15 cellular contexts compared by ENCODE assay signal in genomic region chr2:201057089-201057499, GRCh38. TPM values are rescaled to one million over a fixed set of nuclear protein-coding genes. Genes with fewer than 3 reads are reported as not detected.
DNase-seq lines count a peak whose midpoint lies in the region; ATAC-seq, FAIRE-seq and TF ChIP-seq lines count a peak whose summit lies in the region.
"Had no signal": no experiment of that assay in that cellular context is flagged by ENCODE, and none has a peak within 500 bp of the region (broad histone marks: within the 10 kb centered on the region; RNA-seq: fewer than 3 reads in every experiment).

No MANE protein-coding gene starts in this region.

- H3K4me3 ChIP-seq in cardiac fibroblast (replicated peaks in 1 of 2; ENCODE audit: low read depth in 2 of 2, low read length in 2 of 2) (no peak overlapping the region), HepG2 (replicated peaks in 1 of 3; ENCODE audit: insufficient read depth in 1 of 3, low read depth in 2 of 3, low read length in 3 of 3) (no peak overlapping the region; a peak in 1 of 6 replicates)
- H3K4me3 ChIP-seq: Peyer's patch, prostate gland had no signal

- H3K27me3 ChIP-seq in HepG2 (ENCODE audit: control insufficient read depth in 1 of 2, insufficient read depth in 2 of 2, low read length in 2 of 2): no peaks in the 10 kb centered on the region
- H3K27me3 ChIP-seq: Peyer's patch had no signal

- no peak for TF ChIP-seq CTCF in natural killer cell (IDR thresholded peaks at IDR 0.05)
- TF ChIP-seq CTCF in cardiac fibroblast (IDR thresholded peaks at IDR 0.05; ENCODE audit: low read depth, low read length): no peak
- no peak for TF ChIP-seq CTCF in HepG2 (CRISPR knock-in tag; IDR thresholded peaks at IDR 0.05)

- H3K27ac ChIP-seq in HepG2 (ENCODE audit: extremely low read length, insufficient read depth, low read length): peak overlapping the region; percentile 68
- H3K27ac ChIP-seq: prostate gland had no signal

- no peak overlapping the region for H3K4me3 Mint-ChIP-seq in natural killer cell
- no peak overlapping the region for H3K4me3 Mint-ChIP-seq in natural killer cell treated with Interleukin-12 subunit alpha and Interleukin-12 subunit beta and Interleukin-15 and Interleukin-18, amount 100 ng/mL, for 72 hours
- H3K4me3 Mint-ChIP-seq in naive thymus-derived CD8-positive, alpha-beta T cell: no peak overlapping the region
- H3K4me3 Mint-ChIP-seq: brain; T-helper 1 cell treated with Interleukin-12 subunit alpha and Interleukin-12 subunit beta and Interleukin-4 antibody, amounts not matched to agents 30 μg/mL and 1 μg/mL, for 36 hours had no signal

- peaks cover 38 to 42% of the 10 kb centered on the region in 2 donors for H3K4me1 Mint-ChIP-seq in natural killer cell
- peaks cover 30 to 35% of the 10 kb centered on the region in 2 donors for H3K4me1 Mint-ChIP-seq in natural killer cell treated with Interleukin-12 subunit alpha and Interleukin-12 subunit beta and Interleukin-15 and Interleukin-18, amount 100 ng/mL, for 72 hours (ENCODE audit: low read depth in 2 of 2)
- H3K4me1 Mint-ChIP-seq in naive thymus-derived CD8-positive, alpha-beta T cell: peaks cover 22 to 49% (median 44%) of the 10 kb centered on the region in 4 donors

- DNase-seq in natural killer cell (no peak), cardiac fibroblast (ENCODE audit: low read depth in 2 of 2) (peak; percentile 33 to 37), HepG2 (ENCODE audit: low spot score) (peak; percentile 32), superior temporal gyrus (ENCODE audit: extremely low spot score) (peak; percentile 29), cortex of kidney (lab: John Stamatoyannopoulos, UW) (no peak), kidney tubule cell (ENCODE audit: low spot score) (no peak)
- DNase-seq in natural killer cell treated with Interleukin-12 subunit alpha and Interleukin-12 subunit beta and Interleukin-15 and Interleukin-18, amount 100 ng/mL, for 72 hours (ENCODE audit: low spot score): no peak
- DNase-seq in naive thymus-derived CD8-positive, alpha-beta T cell: no peak
- DNase-seq: NCI-H187 treated with DMSO at 0.1 percent for 48 hours; NCI-H69; stimulated activated CD4-positive, alpha-beta T cell treated with anti-CD3 and anti-CD28 coated beads, Interleukin-2, amount 100 ng/mL, for 24 hours had no signal

- FAIRE-seq in HepG2 (lab: Jason Lieb, UNC): no peak

- H3K9ac ChIP-seq in HepG2 (ENCODE audit: insufficient read depth, low read depth, low read length): no peak overlapping the region

- in situ Hi-C loops in HepG2 (cut with HindIII; ENCODE audit: extremely low pct_ligation_motif_present, low pct_unique_long_range_greater_than_20kb): loop anchor here (5.0 kb wide), 1 partner anchor 50 kb away; no protein-coding TSS in a partner anchor

- TF ChIP-seq RAD21 in HepG2 (CRISPR knock-in tag; IDR thresholded peaks at IDR 0.05): no peak

- CTCF ChIA-PET in HepG2 (lab: Yijun Ruan, JAX; ENCODE audit: low intra/inter-chr PET ratio, low total read pairs): no interaction called here

- TF ChIP-seq POLR2A in HepG2 (IDR thresholded peaks at IDR 0.05; ENCODE audit: insufficient read depth in 1 of 2, low read depth in 2 of 2, low read length in 2 of 2): no peak

- H3K4me2 ChIP-seq in HepG2 (ENCODE audit: low read depth, low read length): peak overlapping the region; percentile 57; the same call in 1 of the 2 replicates

- no peaks in the 10 kb centered on the region for H3K27me3 Mint-ChIP-seq in natural killer cell (ENCODE audit: low read depth in 2 of 2)
- H3K27me3 Mint-ChIP-seq in natural killer cell treated with Interleukin-12 subunit alpha and Interleukin-12 subunit beta and Interleukin-15 and Interleukin-18, amount 100 ng/mL, for 72 hours: no peaks in the 10 kb centered on the region
- H3K27me3 Mint-ChIP-seq in naive thymus-derived CD8-positive, alpha-beta T cell: no peaks in the 10 kb centered on the region
- H3K27me3 Mint-ChIP-seq: brain had no signal

- 62% methylated on average over 2 of the region's 2 CpGs for WGBS in HepG2 (ENCODE audit: low lambda C conversion rate)

- H2AFZ ChIP-seq in HepG2 (ENCODE audit: low read length): no peak overlapping the region

- BruUV-seq in HepG2 (replicated peaks; lab: Mats Ljungman, UMichigan): no TSS peak

- no peaks in the 10 kb centered on the region for H3K36me3 Mint-ChIP-seq in natural killer cell
- H3K36me3 Mint-ChIP-seq in natural killer cell treated with Interleukin-12 subunit alpha and Interleukin-12 subunit beta and Interleukin-15 and Interleukin-18, amount 100 ng/mL, for 72 hours: no peaks in the 10 kb centered on the region
- H3K36me3 Mint-ChIP-seq in naive thymus-derived CD8-positive, alpha-beta T cell: peaks cover 0 to 59% (median 2%) of the 10 kb centered on the region in 3 donors

- ATAC-seq in natural killer cell (no peak), HepG2 (no peak)
- ATAC-seq in natural killer cell treated with Interleukin-12 subunit alpha and Interleukin-12 subunit beta and Interleukin-15 and Interleukin-18, amount 100 ng/mL, for 72 hours: no peak
- ATAC-seq in naive thymus-derived CD8-positive, alpha-beta T cell: no peak

- peak overlapping the region; percentile 12 to 15 for H3K27ac Mint-ChIP-seq in natural killer cell
- H3K27ac Mint-ChIP-seq in natural killer cell treated with Interleukin-12 subunit alpha and Interleukin-12 subunit beta and Interleukin-15 and Interleukin-18, amount 100 ng/mL, for 72 hours: peak overlapping the region in 1 of 2 donors; percentile 30
- H3K27ac Mint-ChIP-seq in naive thymus-derived CD8-positive, alpha-beta T cell: peak overlapping the region in 4 of 10 donors; percentile 9 to 86 (median 30)
- H3K27ac Mint-ChIP-seq: T-helper 1 cell treated with Interleukin-12 subunit alpha and Interleukin-12 subunit beta and Interleukin-4 antibody, amounts not matched to agents 30 μg/mL and 1 μg/mL, for 36 hours had no signal

- no peaks in the 10 kb centered on the region for H3K9me3 ChIP-seq in HepG2 (ENCODE audit: low read length)
- H3K9me3 ChIP-seq: Peyer's patch, prostate gland had no signal

- intact Hi-C loops in natural killer cell (cut with micrococcal nuclease): no loop called here
- intact Hi-C loops in HepG2 (cut with micrococcal nuclease; ENCODE audit: unreplicated experiment): loop anchor here (1.0 to 2.0 kb wide), 2 partner anchors 12 to 50 kb away; no protein-coding TSS in a partner anchor

- H3K9me3 Mint-ChIP-seq in natural killer cell: no peaks in the 10 kb centered on the region
- H3K9me3 Mint-ChIP-seq in natural killer cell treated with Interleukin-12 subunit alpha and Interleukin-12 subunit beta and Interleukin-15 and Interleukin-18, amount 100 ng/mL, for 72 hours: no peaks in the 10 kb centered on the region
- H3K9me3 Mint-ChIP-seq in naive thymus-derived CD8-positive, alpha-beta T cell: no peaks in the 10 kb centered on the region
- H3K9me3 Mint-ChIP-seq: brain; T-helper 1 cell treated with Interleukin-12 subunit alpha and Interleukin-12 subunit beta and Interleukin-4 antibody, amounts not matched to agents 30 μg/mL and 1 μg/mL, for 36 hours had no signal

- POLR2A ChIA-PET in HepG2 (lab: Yijun Ruan, JAX): interaction anchor here (0.7 to 1.5 kb wide), 5 partner anchors 11 to 97 kb away, joined by 3 to 6 read pairs (median 3); partner anchors contain the start of gene ORC2
- POLR2A ChIA-PET in naive thymus-derived CD8-positive, alpha-beta T cell (lab: Charles Lee): interaction anchor here (0.6 to 0.9 kb wide), 2 partner anchors 16 to 24 kb away, joined by 3 to 4 read pairs; no protein-coding TSS in a partner anchor

- peaks cover 59% of the 10 kb centered on the region for H3K79me2 ChIP-seq in HepG2 (ENCODE audit: insufficient read depth, low read length)

- TF ChIP-seq EP300 in HepG2 (IDR thresholded peaks at IDR 0.05; ENCODE audit: low read depth in 2 of 2, low read length in 2 of 2) (no peak), HepG2 (CRISPR knock-in tag; IDR thresholded peaks at IDR 0.05; ENCODE audit: borderline replicate concordance) (no peak)

- H4K20me1 ChIP-seq in HepG2 (ENCODE audit: insufficient read depth, low read length): no peaks in the 10 kb centered on the region

- peaks cover 46% of the 10 kb centered on the region for H3K4me1 ChIP-seq in HepG2 (ENCODE audit: insufficient read depth, low read length)
- H3K4me1 ChIP-seq: prostate gland had no signal

- H3K36me3 ChIP-seq in HepG2 (replicated peaks in 1 of 2; ENCODE audit: control insufficient read depth in 1 of 2, insufficient read depth in 2 of 2, low read length in 2 of 2): peaks cover 0 to 8% of the 10 kb centered on the region in 2 experiments; a peak in 1 of 5 replicates
- H3K36me3 ChIP-seq: prostate gland had no signal

RNA-seq across cellular contexts. Expression of gene HYCC2, which starts 14.4 kb away (rescaled TPM):
- total RNA-seq in natural killer cell (10 to 100 TPM; 54.2 to 62.5 (median 60.1) TPM), HepG2 (2016; rRNA removed; fragmentation: Illumina TruSeq; extraction: Trizol) (13.9 and 21.5 TPM in 2 replicates)
- total RNA-seq in natural killer cell treated with Interleukin-12 subunit alpha and Interleukin-12 subunit beta and Interleukin-15 and Interleukin-18, amount 100 ng/mL, for 72 hours: 10 to 100 TPM; 55.0 to 64.6 TPM
- 10.8 and 15.2 TPM in 2 replicates for total RNA-seq in HepG2 (2016; cell fraction: cytosol; rRNA removed; fragmentation: Illumina TruSeq; extraction: Trizol; ENCODE audit: low read depth)
- total RNA-seq in HepG2 (2016; cell fraction: insoluble cytoplasmic fraction; rRNA removed; fragmentation: Illumina TruSeq; extraction: Trizol): 12.3 and 19.7 TPM in 2 replicates
- total RNA-seq in HepG2 (2016; cell fraction: membrane; rRNA removed; fragmentation: Illumina TruSeq; extraction: Trizol): 6.7 and 8.6 TPM in 2 replicates
- 21.7 and 22.1 TPM in 2 replicates for total RNA-seq in HepG2 (2016; cell fraction: nucleus; rRNA removed; fragmentation: Illumina TruSeq; extraction: Trizol)
- polyA plus RNA-seq in HepG2 (2011; rRNA removed): 4.2 and 4.7 TPM in 2 replicates
- 1.4 and 1.9 TPM in 2 replicates for polyA plus RNA-seq in HepG2 (2011; cell fraction: cytosol; rRNA removed)
- 5.6 and 7.8 TPM in 2 replicates for polyA plus RNA-seq in HepG2 (2011; cell fraction: nucleus; rRNA removed)
- 4.6 and 5.7 TPM in 2 replicates for polyA plus RNA-seq in HepG2 (2012)
- polyA plus RNA-seq in HepG2 (2016; cell fraction: cytosol; fragmentation: Illumina TruSeq; extraction: Trizol; ENCODE audit: low read depth): 0.23 and 0.41 TPM in 2 replicates
- polyA plus RNA-seq in HepG2 (2016; cell fraction: insoluble cytoplasmic fraction; fragmentation: Illumina TruSeq; extraction: Trizol; ENCODE audit: low read depth): 6.3 and 6.9 TPM in 2 replicates
- polyA plus RNA-seq in HepG2 (2016; cell fraction: membrane; fragmentation: Illumina TruSeq; extraction: Trizol; ENCODE audit: low read depth): 1.8 TPM in 2 replicates
- 14.7 and 15.8 TPM in 2 replicates for polyA plus RNA-seq in HepG2 (2016; cell fraction: nucleus; fragmentation: Illumina TruSeq; extraction: Trizol; ENCODE audit: insufficient read depth, low read depth)
- polyA minus RNA-seq in HepG2 (2011; rRNA and poly(A)+ RNA removed; ENCODE audit: low replicate concordance): 7.4 and 8.7 TPM in 2 replicates
- polyA minus RNA-seq in HepG2 (2011; cell fraction: cytosol; rRNA and poly(A)+ RNA removed): 4.7 and 4.9 TPM in 2 replicates
- polyA minus RNA-seq in HepG2 (2011; cell fraction: nucleus; rRNA and poly(A)+ RNA removed): 58.8 and 59.6 TPM in 2 replicates
- 10 to 100 TPM; 34.2 to 38.1 TPM for total RNA-seq in naive thymus-derived CD8-positive, alpha-beta T cell
- polyA plus RNA-seq in naive thymus-derived CD8-positive, alpha-beta T cell: 10 to 100 TPM; 20.8 to 32.5 (median 23.0) TPM

RNA-seq across cellular contexts. Expression of gene NDUFB3, which starts 14.7 kb away (rescaled TPM):
- 10 to 100 TPM; 23.5 to 32.7 (median 30.7) TPM for total RNA-seq in natural killer cell
- 100 to 1,000 TPM; 104 to 124 TPM for total RNA-seq in natural killer cell treated with Interleukin-12 subunit alpha and Interleukin-12 subunit beta and Interleukin-15 and Interleukin-18, amount 100 ng/mL, for 72 hours
- 159 and 209 TPM in 2 replicates for total RNA-seq in HepG2 (2016; rRNA removed; fragmentation: Illumina TruSeq; extraction: Trizol)
- total RNA-seq in HepG2 (2016; cell fraction: cytosol; rRNA removed; fragmentation: Illumina TruSeq; extraction: Trizol; ENCODE audit: low read depth): 56.0 and 58.0 TPM in 2 replicates
- total RNA-seq in HepG2 (2016; cell fraction: insoluble cytoplasmic fraction; rRNA removed; fragmentation: Illumina TruSeq; extraction: Trizol): 164 and 215 TPM in 2 replicates
- total RNA-seq in HepG2 (2016; cell fraction: membrane; rRNA removed; fragmentation: Illumina TruSeq; extraction: Trizol): 60.5 and 64.6 TPM in 2 replicates
- 55.8 and 67.5 TPM in 2 replicates for total RNA-seq in HepG2 (2016; cell fraction: nucleus; rRNA removed; fragmentation: Illumina TruSeq; extraction: Trizol)
- 34.2 and 50.7 TPM in 2 replicates for polyA plus RNA-seq in HepG2 (2011; rRNA removed)
- polyA plus RNA-seq in HepG2 (2011; cell fraction: cytosol; rRNA removed): 25.8 and 33.0 TPM in 2 replicates
- polyA plus RNA-seq in HepG2 (2011; cell fraction: nucleus; rRNA removed): 5.1 and 8.3 TPM in 2 replicates
- 55.8 and 87.1 TPM in 2 replicates for polyA plus RNA-seq in HepG2 (2012)
- polyA plus RNA-seq in HepG2 (2016; cell fraction: cytosol; fragmentation: Illumina TruSeq; extraction: Trizol; ENCODE audit: low read depth): 51.9 and 59.2 TPM in 2 replicates
- polyA plus RNA-seq in HepG2 (2016; cell fraction: insoluble cytoplasmic fraction; fragmentation: Illumina TruSeq; extraction: Trizol; ENCODE audit: low read depth): 176 and 191 TPM in 2 replicates
- 52.6 and 60.1 TPM in 2 replicates for polyA plus RNA-seq in HepG2 (2016; cell fraction: membrane; fragmentation: Illumina TruSeq; extraction: Trizol; ENCODE audit: low read depth)
- 76.4 and 93.0 TPM in 2 replicates for polyA plus RNA-seq in HepG2 (2016; cell fraction: nucleus; fragmentation: Illumina TruSeq; extraction: Trizol; ENCODE audit: insufficient read depth, low read depth)
- polyA minus RNA-seq in HepG2 (2011; rRNA and poly(A)+ RNA removed; ENCODE audit: low replicate concordance): 3.1 and 3.5 TPM in 2 replicates
- 7.5 and 14.3 TPM in 2 replicates for polyA minus RNA-seq in HepG2 (2011; cell fraction: cytosol; rRNA and poly(A)+ RNA removed)
- 5.8 and 7.6 TPM in 2 replicates for polyA minus RNA-seq in HepG2 (2011; cell fraction: nucleus; rRNA and poly(A)+ RNA removed)
- 10 to 100 TPM; 40.6 to 47.8 TPM for total RNA-seq in naive thymus-derived CD8-positive, alpha-beta T cell
- polyA plus RNA-seq in naive thymus-derived CD8-positive, alpha-beta T cell: 100 to 1,000 TPM; 279 to 299 (median 298) TPM

RNA-seq across cellular contexts. Expression of gene CFLAR, which starts 58.9 kb away (rescaled TPM):
- total RNA-seq in natural killer cell (100 to 1,000 TPM; 415 to 542 (median 445) TPM), HepG2 (2016; rRNA removed; fragmentation: Illumina TruSeq; extraction: Trizol) (92.1 and 109 TPM in 2 replicates)
- total RNA-seq in natural killer cell treated with Interleukin-12 subunit alpha and Interleukin-12 subunit beta and Interleukin-15 and Interleukin-18, amount 100 ng/mL, for 72 hours: 100 to 1,000 TPM; 366 to 438 TPM
- 30.7 and 32.1 TPM in 2 replicates for total RNA-seq in HepG2 (2016; cell fraction: cytosol; rRNA removed; fragmentation: Illumina TruSeq; extraction: Trizol; ENCODE audit: low read depth)
- 93.7 and 102 TPM in 2 replicates for total RNA-seq in HepG2 (2016; cell fraction: insoluble cytoplasmic fraction; rRNA removed; fragmentation: Illumina TruSeq; extraction: Trizol)
- total RNA-seq in HepG2 (2016; cell fraction: membrane; rRNA removed; fragmentation: Illumina TruSeq; extraction: Trizol): 40.1 and 45.4 TPM in 2 replicates
- 117 and 122 TPM in 2 replicates for total RNA-seq in HepG2 (2016; cell fraction: nucleus; rRNA removed; fragmentation: Illumina TruSeq; extraction: Trizol)
- polyA plus RNA-seq in HepG2 (2011; rRNA removed): 37.3 and 43.8 TPM in 2 replicates
- polyA plus RNA-seq in HepG2 (2011; cell fraction: cytosol; rRNA removed): 20.7 and 26.9 TPM in 2 replicates
- 67.5 and 77.8 TPM in 2 replicates for polyA plus RNA-seq in HepG2 (2011; cell fraction: nucleus; rRNA removed)
- 46.4 and 55.2 TPM in 2 replicates for polyA plus RNA-seq in HepG2 (2012)
- 12.3 and 18.6 TPM in 2 replicates for polyA plus RNA-seq in HepG2 (2016; cell fraction: cytosol; fragmentation: Illumina TruSeq; extraction: Trizol; ENCODE audit: low read depth)
- 85.8 and 89.0 TPM in 2 replicates for polyA plus RNA-seq in HepG2 (2016; cell fraction: insoluble cytoplasmic fraction; fragmentation: Illumina TruSeq; extraction: Trizol; ENCODE audit: low read depth)
- polyA plus RNA-seq in HepG2 (2016; cell fraction: membrane; fragmentation: Illumina TruSeq; extraction: Trizol; ENCODE audit: low read depth): 27.6 and 32.5 TPM in 2 replicates
- polyA plus RNA-seq in HepG2 (2016; cell fraction: nucleus; fragmentation: Illumina TruSeq; extraction: Trizol; ENCODE audit: insufficient read depth, low read depth): 97.6 and 113 TPM in 2 replicates
- 26.0 and 106 TPM in 2 replicates for polyA minus RNA-seq in HepG2 (2011; rRNA and poly(A)+ RNA removed; ENCODE audit: low replicate concordance)
- polyA minus RNA-seq in HepG2 (2011; cell fraction: cytosol; rRNA and poly(A)+ RNA removed): 21.5 and 23.9 TPM in 2 replicates
- polyA minus RNA-seq in HepG2 (2011; cell fraction: nucleus; rRNA and poly(A)+ RNA removed): 213 and 290 TPM in 2 replicates
- total RNA-seq in naive thymus-derived CD8-positive, alpha-beta T cell: 100 to 1,000 TPM; 127 to 142 TPM
- 10 to 100 TPM; 50.7 to 93.3 (median 63.9) TPM for polyA plus RNA-seq in naive thymus-derived CD8-positive, alpha-beta T cell

Comparison
In these comparisons a context has a peak if more than half of its experiments do, and no peak if none do; other contexts are left out.
1. DNase-seq: peak in cardiac fibroblast (2 of 2), HepG2 (single experiment) and superior temporal gyrus (single experiment); none in natural killer cell (single experiment), natural killer cell treated with Interleukin-12 subunit alpha and Interleukin-12 subunit beta and Interleukin-15 and Interleukin-18, amount 100 ng/mL, for 72 hours (single experiment), naive thymus-derived CD8-positive, alpha-beta T cell (0 of 10), cortex of kidney (single experiment) and kidney tubule cell (single experiment).